23 cellular contexts compared by ENCODE assay signal in the genomic region with DNA sequence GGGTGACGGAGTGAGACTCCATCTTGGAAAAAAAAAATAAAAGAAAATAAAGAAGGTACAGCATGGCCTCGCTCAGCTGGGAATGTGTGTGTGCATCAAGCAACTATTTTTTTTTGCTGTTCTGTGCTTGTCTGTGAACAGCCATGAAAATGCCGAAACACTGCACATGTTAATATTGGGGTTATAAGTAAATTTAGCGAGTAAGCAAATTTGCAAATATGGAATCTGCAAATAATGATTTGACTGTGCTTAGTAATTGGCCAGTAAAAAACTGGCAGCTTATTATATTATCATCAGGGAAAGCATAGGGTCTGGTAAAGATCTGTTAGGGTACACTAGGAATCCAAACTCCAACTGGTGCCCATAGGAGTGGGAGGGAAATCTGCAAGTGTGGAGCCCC.
DNase-seq lines count a peak whose midpoint lies in the region; ATAC-seq and TF ChIP-seq lines count a peak whose summit lies in the region.
"Had no signal": no experiment of that assay in that cellular context is flagged by ENCODE, and none has a peak within 500 bp of the region (broad histone marks: within the 10 kb centered on the region; RNA-seq: fewer than 3 reads in every experiment).

No MANE protein-coding gene starts in this region.

- no peak for TF ChIP-seq POLR2A in gastroesophageal sphincter (IDR thresholded peaks at IDR 0.05)
- TF ChIP-seq POLR2A in spleen (IDR thresholded peaks at IDR 0.05), result no peak

- H2AFZ ChIP-seq in GM23338, result peak overlapping the region; percentile 81; the same call in 1 of the 2 replicates
- H2AFZ ChIP-seq: PC-9 had no signal

- H3K36me3 Mint-ChIP-seq in GM23338 (ENCODE audit: low read depth), result peaks cover 11% of the 10 kb centered on the region
- H3K36me3 Mint-ChIP-seq: CD4-positive, CD25-positive, alpha-beta regulatory T cell had no signal

- TF ChIP-seq EP300 in gastroesophageal sphincter (IDR thresholded peaks at IDR 0.05), result no peak

- H3F3A ChIP-seq in GM23338 (replicated peaks; ENCODE audit: low read depth), result no peaks in the 10 kb centered on the region

- no peaks in the 10 kb centered on the region for H3K36me3 ChIP-seq in heart right ventricle
- no peaks in the 10 kb centered on the region for H3K36me3 ChIP-seq in GM23338 (ENCODE audit: insufficient read depth)
- no peaks in the 10 kb centered on the region for H3K36me3 ChIP-seq in gastroesophageal sphincter
- H3K36me3 ChIP-seq in spleen, result no peaks in the 10 kb centered on the region
- H3K36me3 ChIP-seq: BLaER1, HAP-1, MG63 had no signal

- no peak overlapping the region for H3K27ac Mint-ChIP-seq in GM23338
- H3K27ac Mint-ChIP-seq: CD4-positive, CD25-positive, alpha-beta regulatory T cell; HFFc6 had no signal

- intact Hi-C loops in heart right ventricle (cut with DNase I) (loop anchor here in 2 of 10 donors (1.0 to 5.0 kb wide), 2 partner anchors 100 to 376 kb away; no protein-coding TSS in a partner anchor), Right ventricle myocardium superior (cut with DNase I) (no loop called here), spleen (cut with DNase I; ENCODE audit: low total_unique reads) (no loop called here)

- H3K27me3 ChIP-seq in heart right ventricle (no peaks in the 10 kb centered on the region), GM23338 (ENCODE audit: insufficient read depth) (no peaks in the 10 kb centered on the region), gastroesophageal sphincter (no peaks in the 10 kb centered on the region), spleen (replicated peaks in 1 of 7) (no peaks in the 10 kb centered on the region)
- H3K27me3 ChIP-seq: BLaER1, MG63 had no signal

- H3K4me3 ChIP-seq in heart right ventricle (no peak overlapping the region), GM23338 (no peak overlapping the region), gastroesophageal sphincter (no peak overlapping the region), spleen (no peak overlapping the region)
- H3K4me3 ChIP-seq: BLaER1, HAP-1, MG63, PC-9 had no signal

- no peaks in the 10 kb centered on the region for H3K4me1 Mint-ChIP-seq in GM23338
- H3K4me1 Mint-ChIP-seq: CD4-positive, CD25-positive, alpha-beta regulatory T cell had no signal

- H4K20me1 ChIP-seq in GM23338 (replicated peaks; ENCODE audit: insufficient read depth), result no peaks in the 10 kb centered on the region
- H4K20me1 ChIP-seq: BLaER1 had no signal

- DNase-seq in heart right ventricle (no peak), Right ventricle myocardium superior (no peak), GM23338 (ENCODE audit: low spot score) (no peak), spleen (no peak), ureter (ENCODE audit: low spot score) (no peak), NCI-H748 treated with DMSO at 0.1 percent for 48 hours (lab: John Stamatoyannopoulos, UW) (no peak)
- DNase-seq: 8988T; CD4-positive, CD25-positive, alpha-beta regulatory T cell; GOT3; HFFc6; KG1; MG63; NCI-H1105 treated with DMSO at 0.1 percent for 48 hours; NCI-H2029; NCI-H446; NCI-H524 treated with DMSO at 0.1 percent for 48 hours; NCI-H82; NK-92 treated with Interleukin-12 subunit alpha and Interleukin-12 subunit beta, amount 100 ng/mL, for 24 hours; PC-9; SHP77 had no signal

- no peak overlapping the region for H3K4me2 ChIP-seq in GM23338
- H3K4me2 ChIP-seq: BLaER1, PC-9 had no signal

- H3K4me3 Mint-ChIP-seq in GM23338, result no peak overlapping the region
- H3K4me3 Mint-ChIP-seq: CD4-positive, CD25-positive, alpha-beta regulatory T cell; HFFc6 had no signal

- TF ChIP-seq CTCF in heart right ventricle (IDR thresholded peaks at IDR 0.05), result no peak
- TF ChIP-seq CTCF in GM23338 (conservative IDR thresholded peaks at IDR 0.05; ENCODE audit: low read depth in 2 of 2), result no peak
- no peak for TF ChIP-seq CTCF in gastroesophageal sphincter (IDR thresholded peaks at IDR 0.05)
- TF ChIP-seq CTCF in spleen (IDR thresholded peaks at IDR 0.05 in 8 of 11, conservative IDR thresholded peaks at IDR 0.05 in 3 of 11), result no peak

- H3K9me2 ChIP-seq in GM23338 (ENCODE audit: insufficient read depth), result 0 out of 2 replicates have a peak, but pooled peaks cover 2% of the 10 kb centered on the region

- H3K9me3 ChIP-seq in heart right ventricle, result peaks cover 0 to 12% (median 0%) of the 10 kb centered on the region in 11 donors
- no peaks in the 10 kb centered on the region for H3K9me3 ChIP-seq in gastroesophageal sphincter
- peaks cover 0 to 15% (median 5%) of the 10 kb centered on the region in 8 donors for H3K9me3 ChIP-seq in spleen
- H3K9me3 ChIP-seq: HAP-1, MG63 had no signal

- WGBS in heart right ventricle, 2 donors, result 97 to 98% methylated on average over 4 of the region's 4 CpGs
- WGBS in gastroesophageal sphincter (ENCODE audit: low coverage in 1 of 2), 2 donors, result 92 to 100% methylated on average over 4 of the region's 4 CpGs
- WGBS in spleen, 5 donors, result 91 to 96% (median 95%) methylated on average over 4 of the region's 4 CpGs

- H3K27ac ChIP-seq in heart right ventricle (peak overlapping the region in 8 of 10 donors; percentile 46 to 80 (median 64)), GM23338 (ENCODE audit: low read depth) (no peak overlapping the region), gastroesophageal sphincter (peak overlapping the region in 3 of 4 donors; percentile 4 to 69 (median 24)), spleen (peak overlapping the region in 6 of 8 donors; percentile 43 to 75 (median 64))
- H3K27ac ChIP-seq: BLaER1, PC-9 had no signal

- peaks cover 2% of the 10 kb centered on the region for H3K27me3 Mint-ChIP-seq in GM23338 (ENCODE audit: insufficient read depth, low read depth, poor library complexity)
- H3K27me3 Mint-ChIP-seq: CD4-positive, CD25-positive, alpha-beta regulatory T cell had no signal

- H3K4me1 ChIP-seq in heart right ventricle (peaks cover 0 to 24% (median 18%) of the 10 kb centered on the region in 9 donors), GM23338 (ENCODE audit: insufficient read depth) (no peaks in the 10 kb centered on the region), gastroesophageal sphincter (no peaks in the 10 kb centered on the region), spleen (peaks cover 0 to 10% (median 2%) of the 10 kb centered on the region in 6 donors)
- H3K4me1 ChIP-seq: BLaER1, HAP-1 had no signal

- ATAC-seq in heart right ventricle (no peak), Right ventricle myocardium superior (ENCODE audit: poor library complexity) (no peak), GM23338 (no peak), gastroesophageal sphincter (no peak)

- H3K9me3 Mint-ChIP-seq in GM23338, result peaks cover 15% of the 10 kb centered on the region
- H3K9me3 Mint-ChIP-seq: HFFc6 had no signal

- H3K79me2 ChIP-seq in GM23338 (replicated peaks; ENCODE audit: insufficient read depth), result no peaks in the 10 kb centered on the region

TF ChIP-seq in GM23338, 12 proteins besides CTCF, POLR2A, EP300 and RAD21:
- no peak for TF ChIP-seq ZNF331 (CRISPR knock-in tag; IDR thresholded peaks at IDR 0.05; ENCODE audit: low read depth)
- TF ChIP-seq EZH2phosphoT487 (IDR thresholded peaks at IDR 0.05; ENCODE audit: unreplicated experiment), result no peak
